In genomic region chr19:39481229-39481545, GRCh38 we compare ENCODE assay signal across 8 cellular contexts. TPM values are rescaled to one million over a fixed set of nuclear protein-coding genes. Genes with fewer than 3 reads are reported as not detected.
A peak's percentile ranks its signal among the peaks of the same experiment; 100 is the strongest.
DNase-seq lines count a peak whose midpoint lies in the region; ATAC-seq, FAIRE-seq and TF ChIP-seq lines count a peak whose summit lies in the region.

No MANE protein-coding gene starts in this region.

- RAD21 ChIA-PET in HCT116 (lab: Charles Lee; ENCODE audit: low non-redundant PET in 1 of 2, low total read pairs in 2 of 2, uncharacterized antibody in 2 of 2, unreplicated experiment in 2 of 2): no interaction called here

- H3K27me3 Mint-ChIP-seq in memory B cell: no peaks in the 10 kb centered on the region

- peaks cover 21% of the 10 kb centered on the region for H3K4me1 Mint-ChIP-seq in memory B cell

- peak overlapping the region; percentile 91 for H3K27ac Mint-ChIP-seq in memory B cell

- peaks cover 20 to 31% of the 10 kb centered on the region in 2 experiments; a peak in 3 of 4 replicates for H3K36me3 ChIP-seq in HCT116 (ENCODE audit: control insufficient read depth in 1 of 2, insufficient read depth in 2 of 2, low read length in 2 of 2)

- H3K4me3 ChIP-seq in HCT116 (replicated peaks in 1 of 2; ENCODE audit: low read depth in 1 of 2, low read length in 2 of 2): peak overlapping the region; percentile 99 to 100
- H3K4me3 ChIP-seq in astrocyte of the cerebellum (ENCODE audit: low read depth, low read length): peak overlapping the region; percentile 98

- ATAC-seq in HCT116: peak; percentile 10; the same call in 1 of the 2 replicates
- ATAC-seq in memory B cell (ENCODE audit: low read depth): no peak

- in situ Hi-C loops in astrocyte of the cerebellum (cut with HindIII; ENCODE audit: low sequenced_read_pairs): no loop called here

- H4K20me1 ChIP-seq in HCT116 (ENCODE audit: insufficient read depth): no peaks in the 10 kb centered on the region

- H3K4me3 Mint-ChIP-seq in memory B cell: peak overlapping the region; percentile 92

- TF ChIP-seq RAD21 in HCT116 (IDR thresholded peaks at IDR 0.05; ENCODE audit: low read depth): no peak

- FAIRE-seq in frontal cortex (lab: Jason Lieb, UNC): no peak

- H3K27me3 ChIP-seq in HCT116 (ENCODE audit: insufficient read depth, low read length): no peaks in the 10 kb centered on the region

- no peaks in the 10 kb centered on the region for H3K9me3 ChIP-seq in HCT116 (ENCODE audit: control insufficient read depth in 1 of 2, insufficient read depth in 1 of 2, low read depth in 1 of 2, low read length in 2 of 2)

- intact Hi-C loops in HCT116 (cut with micrococcal nuclease): no loop called here

- H3K27ac ChIP-seq in 22Rv1: peak overlapping the region; percentile 73
- peak overlapping the region; percentile 87 for H3K27ac ChIP-seq in HCT116 (ENCODE audit: low read depth, low read length)

- H3K36me3 Mint-ChIP-seq in memory B cell: peaks cover 9% of the 10 kb centered on the region

- peaks cover 53% of the 10 kb centered on the region for H3K79me2 ChIP-seq in HCT116 (ENCODE audit: insufficient read depth, low read length)

- H3K9me2 ChIP-seq in HCT116 (ENCODE audit: insufficient read depth): no peaks in the 10 kb centered on the region

- no peaks in the 10 kb centered on the region for H3K9me3 Mint-ChIP-seq in memory B cell

- H3K4me1 ChIP-seq in HCT116 (ENCODE audit: control insufficient read depth in 1 of 2, insufficient read depth in 2 of 2, low read length in 2 of 2): peaks cover 6 to 16% of the 10 kb centered on the region in 2 experiments

- peak overlapping the region; percentile 99 for H3K4me2 ChIP-seq in HCT116 (ENCODE audit: low read length)

- TF ChIP-seq POLR2A in HCT116 (IDR thresholded peaks at IDR 0.05; ENCODE audit: borderline replicate concordance, extremely low read depth, insufficient read depth, insufficient read length): no peak

- DNase-seq in HCT116 (ENCODE audit: low read depth, low spot score) (no peak), astrocyte of the cerebellum (ENCODE audit: low read depth) (no peak), memory B cell (ENCODE audit: low spot score in 2 of 2) (no peak), frontal cortex (ENCODE audit: low spot score in 2 of 2) (no peak), DMS79 (lab: John Stamatoyannopoulos, UW) (no peak), iPS-NIHi7 (ENCODE audit: extremely low spot score) (no peak), medulla oblongata (ENCODE audit: extremely low spot score) (no peak)

- no peak overlapping the region for H2AFZ ChIP-seq in HCT116 (ENCODE audit: low read depth, low read length, poor library complexity, severe bottlenecking)

- peak overlapping the region; percentile 100 for H3K9ac ChIP-seq in HCT116 (ENCODE audit: low read length)

- no TSS peak for BruUV-seq in HCT116 (replicated peaks; lab: Mats Ljungman, UMichigan)

- CTCF ChIA-PET in HCT116 (lab: Charles Lee): no interaction called here

- no peak for TF ChIP-seq CTCF in 22Rv1 (IDR thresholded peaks at IDR 0.05)
- no peak for TF ChIP-seq CTCF in HCT116 (IDR thresholded peaks at IDR 0.05 in 2 of 3, conservative IDR thresholded peaks at IDR 0.05 in 1 of 3; ENCODE audit: borderline replicate concordance in 1 of 3, insufficient read depth in 1 of 3, low read depth in 2 of 3, low read length in 2 of 3)
- no peak for TF ChIP-seq CTCF in astrocyte of the cerebellum (IDR thresholded peaks at IDR 0.05; ENCODE audit: low read depth, low read length, missing control alignments)

- POLR2A ChIA-PET in HCT116 (lab: Charles Lee): interaction anchor here (1.0 kb wide), 1 partner anchor 46 kb away, joined by 7 read pairs; the partner anchor contains the start of gene RPS16

TF ChIP-seq in HCT116, 20 proteins besides CTCF, POLR2A, EP300 and RAD21:
- TF ChIP-seq SIN3A (IDR thresholded peaks at IDR 0.05; ENCODE audit: low read depth): no peak
- TF ChIP-seq EGR1 (IDR thresholded peaks at IDR 0.05; ENCODE audit: low read depth): no peak
- TF ChIP-seq FOSL1 (IDR thresholded peaks at IDR 0.05; ENCODE audit: low read depth): no peak
- TF ChIP-seq EZH2 (IDR thresholded peaks at IDR 0.05): no peak
- TF ChIP-seq ATF3 (IDR thresholded peaks at IDR 0.05): no peak
- TF ChIP-seq SRF (IDR thresholded peaks at IDR 0.05; ENCODE audit: low read depth): no peak

RNA-seq across cellular contexts. Expression of gene TIMM50, which starts 0.5 kb away (rescaled TPM):
- total RNA-seq in HCT116 (2021; ENCODE audit: unreplicated experiment): 111 TPM
- 97.4 and 117 TPM in 2 replicates for polyA plus RNA-seq in HCT116 (2012)
- total RNA-seq in frontal cortex: 43.2 TPM

RNA-seq across cellular contexts. Expression of gene DLL3, which starts 17.6 kb away (rescaled TPM):
- total RNA-seq in HCT116 (2021; ENCODE audit: unreplicated experiment) (0.17 TPM), frontal cortex (13.9 TPM)
- polyA plus RNA-seq in HCT116 (2012): 0.03 and 0.07 TPM in 2 replicates

RNA-seq across cellular contexts. Expression of gene SELENOV, which starts 33.8 kb away (rescaled TPM):
- not detected for total RNA-seq in HCT116 (2021; ENCODE audit: unreplicated experiment)
- polyA plus RNA-seq in HCT116 (2012): not detected in 2 replicates
- 0.41 TPM for total RNA-seq in frontal cortex

RNA-seq across cellular contexts. Expression of gene SUPT5H, which starts 35.8 kb away (rescaled TPM):
- total RNA-seq in HCT116 (2021; ENCODE audit: unreplicated experiment) (120 TPM), frontal cortex (59.5 TPM)
- polyA plus RNA-seq in HCT116 (2012): 129 and 137 TPM in 2 replicates

RNA-seq across cellular contexts. Expression of gene RPS16, which starts 45.4 kb away (rescaled TPM):
- 3,365 TPM for total RNA-seq in HCT116 (2021; ENCODE audit: unreplicated experiment)
- polyA plus RNA-seq in HCT116 (2012): 6,021 and 7,325 TPM in 2 replicates
- 59.1 TPM for total RNA-seq in frontal cortex

Comparison
In these comparisons a context has a peak if more than half of its experiments do, and no peak if none do; other contexts are left out.
1. RNA of gene DLL3, which starts 17.6 kb away (total RNA-seq): 13.9 TPM in frontal cortex (single experiment); 0.17 TPM in HCT116 (single experiment); every median in the first group is over 10 times any median in the second.